Comparison of ENCODE assay signal across 40 cellular contexts in the genomic region with DNA sequence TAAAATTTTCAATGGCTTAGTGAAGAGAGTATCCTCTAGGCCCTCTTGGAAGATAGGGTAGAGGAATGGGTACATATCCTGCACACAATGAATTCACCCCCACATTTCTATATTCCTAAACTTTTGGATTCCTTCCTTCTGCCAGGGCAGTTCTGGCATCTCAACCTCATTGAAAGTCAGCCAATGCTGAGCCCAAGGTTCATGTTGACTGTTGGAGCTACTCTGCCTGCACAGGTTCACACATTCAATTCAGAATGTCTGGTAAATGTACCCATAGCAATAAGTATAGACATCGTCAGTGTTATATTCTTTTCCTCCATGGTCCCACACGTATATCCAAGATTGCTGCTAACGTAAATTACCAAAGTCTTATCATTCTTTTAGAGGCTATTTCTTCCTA.
"Had no signal": no experiment of that assay in that cellular context is flagged by ENCODE, and none has a peak within 500 bp of the region (broad histone marks: within the 10 kb centered on the region; RNA-seq: fewer than 3 reads in every experiment).

No MANE protein-coding gene starts in this region.

- H3K27me3 ChIP-seq: adrenal gland, ascending aorta, body of pancreas, brain microvascular endothelial cell, breast epithelium, cardiac muscle cell had no signal

- H3K4me3 ChIP-seq: adrenal gland, ascending aorta, body of pancreas, breast epithelium, cardiac muscle cell had no signal

- H3K4me1 Mint-ChIP-seq: activated naive CD4-positive, alpha-beta T cell treated with anti-CD3 and anti-CD28 coated beads, Interleukin-2, amount 10 ng/mL, durations not matched to agents 7 days and 5 days; activated naive CD4-positive, alpha-beta T cell treated with anti-CD3 and anti-CD28 coated beads, Interleukin-2, amount 50 U/mL, for 24 hours; activated T-helper 17 cell treated with anti-CD3 and anti-CD28 coated beads, Interleukin-2, amount 50 U/mL, for 72 hours; brain; central memory CD8-positive, alpha-beta T cell had no signal

- DNase-seq: activated effector memory CD4-positive, alpha-beta T cell treated with anti-CD3 and anti-CD28 coated beads, Interleukin-2, amount 50 U/mL, for 16 hours; activated effector memory CD4-positive, alpha-beta T cell treated with Interleukin-2 at 50 U/mL for 16 hours; activated gamma-delta T cell; activated gamma-delta T cell treated with Interleukin-2 at 50 U/mL for 16 hours; activated naive CD4-positive, alpha-beta T cell; activated naive CD4-positive, alpha-beta T cell treated with anti-CD3 and anti-CD28 coated beads for 36 hours; activated naive CD4-positive, alpha-beta T cell treated with anti-CD3 and anti-CD28 coated beads, Interleukin-2, amount 10 ng/mL, durations not matched to agents 7 days and 5 days; activated naive CD4-positive, alpha-beta T cell treated with anti-CD3 and anti-CD28 coated beads, Interleukin-2, amount 50 U/mL, for 16 hours; activated naive CD4-positive, alpha-beta T cell treated with Interleukin-2 at 50 U/mL for 16 hours; activated naive CD8-positive, alpha-beta T cell treated with anti-CD3 and anti-CD28 coated beads for 36 hours; activated naive CD8-positive, alpha-beta T cell treated with anti-CD3 and anti-CD28 coated beads, Interleukin-2, amount 10 ng/mL, durations not matched to agents 7 days and 5 days; activated naive CD8-positive, alpha-beta T cell treated with anti-CD3 and anti-CD28 coated beads, Interleukin-2, amount 50 U/mL, for 24 hours; activated T-cell treated with anti-CD3 and anti-CD28 coated beads, Interleukin-2, amount 50 U/mL, for 1 hour; activated T-cell treated with anti-CD3 and anti-CD28 coated beads, Interleukin-2, amount 50 U/mL, for 24 hours; activated T-cell treated with anti-CD3 and anti-CD28 coated beads, Interleukin-2, amount 50 U/mL, for 4 hours; activated T-cell treated with anti-CD3 and anti-CD28 coated beads, Interleukin-2, amount 50 U/mL, for 48 hours; activated T-cell treated with anti-CD3 and anti-CD28 coated beads, Interleukin-2, amount 50 U/mL, for 72 hours; adrenal gland; amniotic stem cell; amygdala; anterior cingulate cortex; aorta; body of pancreas; brain microvascular endothelial cell; caudate nucleus; central memory CD4-positive, alpha-beta T cell; cerebellar nuclear complex had no signal

- H3K27ac Mint-ChIP-seq: activated naive CD4-positive, alpha-beta T cell treated with anti-CD3 and anti-CD28 coated beads for 36 hours; activated naive CD4-positive, alpha-beta T cell treated with anti-CD3 and anti-CD28 coated beads, Interleukin-2, amount 50 U/mL, for 24 hours; activated naive CD4-positive, alpha-beta T cell treated with anti-CD3 and anti-CD28 coated beads, Interleukin-2, amount 50 U/mL, for 72 hours; activated naive CD8-positive, alpha-beta T cell; activated naive CD8-positive, alpha-beta T cell treated with anti-CD3 and anti-CD28 coated beads for 36 hours; activated naive CD8-positive, alpha-beta T cell treated with anti-CD3 and anti-CD28 coated beads, Interleukin-2, amount 10 ng/mL, durations not matched to agents 7 days and 5 days; activated naive CD8-positive, alpha-beta T cell treated with anti-CD3 and anti-CD28 coated beads, Interleukin-2, amount 50 U/mL, for 24 hours; activated T-cell treated with anti-CD3 and anti-CD28 coated beads, Interleukin-2, amount 50 U/mL, for 24 hours; activated T-cell treated with anti-CD3 and anti-CD28 coated beads, Interleukin-2, amount 50 U/mL, for 72 hours; activated T-helper 1 cell treated with anti-CD3 and anti-CD28 coated beads, Interleukin-12 subunit alpha, Interleukin-12 subunit beta, Interleukin-2, Interleukin-4 antibody, amounts not matched to agents 30 ng/mL and 10 ng/mL and 1 ng/mL, durations not matched to agents 14 hours and 24 hours and 36 hours; activated T-helper 17 cell treated with anti-CD3 and anti-CD28 coated beads, Interleukin-2, amount 50 U/mL, for 72 hours; activated T-helper 2 cell treated with anti-CD3 and anti-CD28 coated beads, Interferon-gamma antibody, Interleukin-2, Interleukin-4, amounts not matched to agents 10 μg/mL and 5 μg/mL and 100 μg/mL, durations not matched to agents 14 hours and 24 hours and 36 hours; brain had no signal

- H3K36me3 ChIP-seq: adrenal gland, ascending aorta, brain microvascular endothelial cell, breast epithelium, cardiac muscle cell had no signal

- H3K9me3 ChIP-seq: adrenal gland, ascending aorta, body of pancreas, breast epithelium had no signal

- H3K9me3 Mint-ChIP-seq: activated naive CD4-positive, alpha-beta T cell treated with anti-CD3 and anti-CD28 coated beads for 36 hours; activated naive CD4-positive, alpha-beta T cell treated with anti-CD3 and anti-CD28 coated beads, Interleukin-2, amount 10 ng/mL, durations not matched to agents 7 days and 5 days; activated naive CD4-positive, alpha-beta T cell treated with anti-CD3 and anti-CD28 coated beads, Interleukin-2, amount 50 U/mL, for 24 hours; activated naive CD4-positive, alpha-beta T cell treated with anti-CD3 and anti-CD28 coated beads, Interleukin-2, amount 50 U/mL, for 72 hours; activated naive CD8-positive, alpha-beta T cell treated with anti-CD3 and anti-CD28 coated beads for 36 hours; activated T-cell treated with anti-CD3 and anti-CD28 coated beads, Interleukin-2, amount 50 U/mL, for 24 hours; activated T-cell treated with anti-CD3 and anti-CD28 coated beads, Interleukin-2, amount 50 U/mL, for 4 hours; activated T-cell treated with anti-CD3 and anti-CD28 coated beads, Interleukin-2, amount 50 U/mL, for 72 hours; activated T-helper 1 cell treated with anti-CD3 and anti-CD28 coated beads, Interleukin-12 subunit alpha, Interleukin-12 subunit beta, Interleukin-2, Interleukin-4 antibody, amounts not matched to agents 30 ng/mL and 10 ng/mL and 1 ng/mL, durations not matched to agents 14 hours and 24 hours and 36 hours; activated T-helper 17 cell treated with anti-CD3 and anti-CD28 coated beads, Interleukin-2, amount 50 U/mL, for 72 hours; activated T-helper 2 cell treated with anti-CD3 and anti-CD28 coated beads, Interferon-gamma antibody, Interleukin-2, Interleukin-4, amounts not matched to agents 10 μg/mL and 5 μg/mL and 100 μg/mL, durations not matched to agents 14 hours and 24 hours and 36 hours; brain; central memory CD8-positive, alpha-beta T cell had no signal

- H3K4me1 ChIP-seq: adrenal gland, ascending aorta, body of pancreas, breast epithelium had no signal

- H3K36me3 Mint-ChIP-seq: activated naive CD4-positive, alpha-beta T cell treated with anti-CD3 and anti-CD28 coated beads, Interleukin-2, amount 10 ng/mL, durations not matched to agents 7 days and 5 days; activated naive CD4-positive, alpha-beta T cell treated with anti-CD3 and anti-CD28 coated beads, Interleukin-2, amount 50 U/mL, for 24 hours; activated naive CD4-positive, alpha-beta T cell treated with anti-CD3 and anti-CD28 coated beads, Interleukin-2, amount 50 U/mL, for 72 hours; activated naive CD8-positive, alpha-beta T cell treated with anti-CD3 and anti-CD28 coated beads for 36 hours; activated naive CD8-positive, alpha-beta T cell treated with anti-CD3 and anti-CD28 coated beads, Interleukin-2, amount 10 ng/mL, durations not matched to agents 7 days and 5 days; brain had no signal

- H3K27ac ChIP-seq: adrenal gland, ascending aorta, body of pancreas, brain microvascular endothelial cell, breast epithelium, cardiac muscle cell had no signal

- ATAC-seq: activated naive CD4-positive, alpha-beta T cell treated with anti-CD3 and anti-CD28 coated beads, Interleukin-2, amount 50 U/mL, for 72 hours; activated naive CD8-positive, alpha-beta T cell treated with anti-CD3 and anti-CD28 coated beads, Interleukin-2, amount 50 U/mL, for 24 hours; activated T-cell treated with anti-CD3 and anti-CD28 coated beads, Interleukin-2, amount 50 U/mL, for 4 hours; activated T-cell treated with anti-CD3 and anti-CD28 coated beads, Interleukin-2, amount 50 U/mL, for 72 hours; activated T-helper 17 cell treated with anti-CD3 and anti-CD28 coated beads, Interleukin-2, amount 50 U/mL, for 72 hours; body of pancreas had no signal

- H3K4me3 Mint-ChIP-seq: activated naive CD4-positive, alpha-beta T cell treated with anti-CD3 and anti-CD28 coated beads for 36 hours; activated naive CD4-positive, alpha-beta T cell treated with anti-CD3 and anti-CD28 coated beads, Interleukin-2, amount 10 ng/mL, durations not matched to agents 7 days and 5 days; activated naive CD4-positive, alpha-beta T cell treated with anti-CD3 and anti-CD28 coated beads, Interleukin-2, amount 50 U/mL, for 24 hours; activated naive CD8-positive, alpha-beta T cell; activated naive CD8-positive, alpha-beta T cell treated with anti-CD3 and anti-CD28 coated beads for 36 hours; activated naive CD8-positive, alpha-beta T cell treated with anti-CD3 and anti-CD28 coated beads, Interleukin-2, amount 10 ng/mL, durations not matched to agents 7 days and 5 days; activated naive CD8-positive, alpha-beta T cell treated with anti-CD3 and anti-CD28 coated beads, Interleukin-2, amount 50 U/mL, for 24 hours; activated T-cell treated with anti-CD3 and anti-CD28 coated beads, Interleukin-2, amount 50 U/mL, for 24 hours; activated T-cell treated with anti-CD3 and anti-CD28 coated beads, Interleukin-2, amount 50 U/mL, for 4 hours; activated T-cell treated with anti-CD3 and anti-CD28 coated beads, Interleukin-2, amount 50 U/mL, for 72 hours; activated T-helper 1 cell treated with anti-CD3 and anti-CD28 coated beads, Interleukin-12 subunit alpha, Interleukin-12 subunit beta, Interleukin-2, Interleukin-4 antibody, amounts not matched to agents 30 ng/mL and 10 ng/mL and 1 ng/mL, durations not matched to agents 14 hours and 24 hours and 36 hours; activated T-helper 17 cell treated with anti-CD3 and anti-CD28 coated beads, Interleukin-2, amount 50 U/mL, for 72 hours; brain; central memory CD8-positive, alpha-beta T cell had no signal

- FAIRE-seq: astrocyte, bronchial epithelial cell had no signal
